Comparison of ENCODE assay signal across 8 cellular contexts in genomic region chr1:234611153-234611798, GRCh38. TPM values are rescaled to one million over a fixed set of nuclear protein-coding genes. Genes with fewer than 3 reads are reported as not detected.
DNase-seq lines count a peak whose midpoint lies in the region; ATAC-seq and TF ChIP-seq lines count a peak whose summit lies in the region.

No MANE protein-coding gene starts in this region.

- peaks cover 21% of the 10 kb centered on the region for H3K36me3 Mint-ChIP-seq in activated naive CD4-positive, alpha-beta T cell treated with anti-CD3 and anti-CD28 coated beads for 36 hours (ENCODE audit: low read depth)
- peaks cover 18% of the 10 kb centered on the region for H3K36me3 Mint-ChIP-seq in chondrocyte (ENCODE audit: low read depth)

- intact Hi-C loops in activated naive CD4-positive, alpha-beta T cell treated with anti-CD3 and anti-CD28 coated beads for 36 hours (cut with micrococcal nuclease) = loop anchor here (1.0 to 5.0 kb wide), 11 partner anchors 8 to 1256 kb away; partner anchors contain the start of genes ARID4B, B3GALNT2, GGPS1 and LYST

- no peaks in the 10 kb centered on the region for H3K9me3 Mint-ChIP-seq in activated naive CD4-positive, alpha-beta T cell treated with anti-CD3 and anti-CD28 coated beads for 36 hours
- H3K9me3 Mint-ChIP-seq in chondrocyte (ENCODE audit: low read depth) = no peaks in the 10 kb centered on the region

- peak overlapping the region; percentile 84 for H3K4me3 Mint-ChIP-seq in activated naive CD4-positive, alpha-beta T cell treated with anti-CD3 and anti-CD28 coated beads for 36 hours
- peak overlapping the region; percentile 60 for H3K4me3 Mint-ChIP-seq in chondrocyte (ENCODE audit: unreplicated experiment)

- peak; percentile 24 for ATAC-seq in HG02759 (IDR thresholded peaks at IDR 0.05; ENCODE audit: unreplicated experiment)

- peak; percentile 83 for DNase-seq in activated naive CD4-positive, alpha-beta T cell treated with anti-CD3 and anti-CD28 coated beads for 36 hours
- no peak for DNase-seq in activated naive CD4-positive, alpha-beta T cell treated with anti-CD3 and anti-CD28 coated beads, Interleukin-2, amount 50 U/mL, for 16 hours
- peak; percentile 60 for DNase-seq in NCI-H1105 (lab: John Stamatoyannopoulos, UW)
- peak; percentile 91 for DNase-seq in SK-N-DZ (ENCODE audit: low spot score)
- DNase-seq in chondrocyte (ENCODE audit: low spot score) = no peak
- DNase-seq in left kidney (ENCODE audit: low read depth, low spot score) = peak; percentile 93
- peak in 2 of 49 donors; percentile 62 to 82 for DNase-seq in substantia nigra (lab: John Stamatoyannopoulos, UW)

- peak overlapping the region; percentile 100 for H3K27ac Mint-ChIP-seq in activated naive CD4-positive, alpha-beta T cell treated with anti-CD3 and anti-CD28 coated beads for 36 hours
- peak overlapping the region; percentile 99 for H3K27ac Mint-ChIP-seq in chondrocyte (ENCODE audit: unreplicated experiment)

- H3K4me1 Mint-ChIP-seq in activated naive CD4-positive, alpha-beta T cell treated with anti-CD3 and anti-CD28 coated beads for 36 hours (ENCODE audit: low read depth) = peaks cover 33% of the 10 kb centered on the region
- peaks cover 57% of the 10 kb centered on the region for H3K4me1 Mint-ChIP-seq in chondrocyte (ENCODE audit: low read depth)

- peak overlapping the region; percentile 99 for H3K27ac ChIP-seq in substantia nigra (ENCODE audit: low read depth, low read length, poor library complexity, severe bottlenecking)

- H3K27me3 Mint-ChIP-seq in activated naive CD4-positive, alpha-beta T cell treated with anti-CD3 and anti-CD28 coated beads for 36 hours (ENCODE audit: low read depth) = no peaks in the 10 kb centered on the region
- no peaks in the 10 kb centered on the region for H3K27me3 Mint-ChIP-seq in chondrocyte (ENCODE audit: low read depth)

- peak; percentile 60 for TF ChIP-seq CTCF in chondrocyte (IDR thresholded peaks at IDR 0.05)

- CTCF ChIA-PET in activated naive CD4-positive, alpha-beta T cell treated with anti-CD3 and anti-CD28 coated beads for 36 hours (lab: Charles Lee) = interaction anchor here (0.6 to 2.9 kb wide), 19 partner anchors 24 to 482 kb away, joined by 3 to 14 read pairs (median 3); no protein-coding TSS in a partner anchor

RNA-seq across cellular contexts. Expression of gene IRF2BP2, which starts 1.3 kb away (rescaled TPM):
- total RNA-seq in activated naive CD4-positive, alpha-beta T cell treated with anti-CD3 and anti-CD28 coated beads for 36 hours = 100 to 1,000 TPM in 1 of 2 experiments, 10 to 100 TPM in 1; 99.6 to 107 TPM
- polyA plus RNA-seq in SK-N-DZ (2014; cell fraction: cytosol; rRNA removed) = 32.0 and 33.3 TPM in 2 replicates
- 24.3 and 26.1 TPM in 2 replicates for polyA plus RNA-seq in SK-N-DZ (2014; cell fraction: nucleus; rRNA removed)
- total RNA-seq in chondrocyte = 67.9 to 74.4 TPM (median 70.5 TPM) in 3 replicates

Comparison
In these comparisons a context has a peak if more than half of its experiments do, and no peak if none do; other contexts are left out.
1. DNase-seq: peak in activated naive CD4-positive, alpha-beta T cell treated with anti-CD3 and anti-CD28 coated beads for 36 hours (single experiment), NCI-H1105 (single experiment), SK-N-DZ (single experiment) and left kidney (single experiment); none in activated naive CD4-positive, alpha-beta T cell treated with anti-CD3 and anti-CD28 coated beads, Interleukin-2, amount 50 U/mL, for 16 hours (single experiment) and chondrocyte (single experiment).